ENCODE assay signal across 8 cellular contexts in genomic region chr7:51366930-51367613, GRCh38. TPM values are rescaled to one million over a fixed set of nuclear protein-coding genes. Genes with fewer than 3 reads are reported as not detected.
A peak's percentile ranks its signal among the peaks of the same experiment; 100 is the strongest.
DNase-seq lines count a peak whose midpoint lies in the region; ATAC-seq and TF ChIP-seq lines count a peak whose summit lies in the region.

No MANE protein-coding gene starts in this region.

- TF ChIP-seq CTCF in DND-41 (IDR thresholded peaks at IDR 0.05; ENCODE audit: borderline replicate concordance, extremely low read depth, low read length, poor library complexity, severe bottlenecking): peak; percentile 73
- peak; percentile 17 for TF ChIP-seq CTCF in GM20000 (IDR thresholded peaks at IDR 0.05; ENCODE audit: extremely low read depth, missing control alignments)
- TF ChIP-seq CTCF in fibroblast of mammary gland (conservative IDR thresholded peaks at IDR 0.05; ENCODE audit: control insufficient read depth, insufficient read depth, low read depth, low read length): peak; percentile 67
- TF ChIP-seq CTCF in neural cell (IDR thresholded peaks at IDR 0.05; ENCODE audit: poor library complexity, severe bottlenecking): peak; percentile 92

- DNase-seq in DND-41 (peak; percentile 34), GM20000 (ENCODE audit: low spot score) (peak; percentile 52), LoVo (ENCODE audit: low spot score) (peak; percentile 70), SHP77 treated with DMSO at 0.1 percent for 48 hours (lab: John Stamatoyannopoulos, UW) (peak; percentile 43), fibroblast of mammary gland (ENCODE audit: low read depth) (peak; percentile 50), GF-D8 (lab: John Stamatoyannopoulos, UW) (no peak)

- H3K4me3 ChIP-seq in DND-41 (ENCODE audit: low read depth in 1 of 2, low read length in 2 of 2) (no peak overlapping the region), fibroblast of mammary gland (ENCODE audit: control insufficient read depth, low read depth, low read length) (no peak overlapping the region), neural cell (ENCODE audit: low read length) (no peak overlapping the region)

- ATAC-seq in DND-41 (ENCODE audit: insufficient read depth, low read depth) (peak; percentile 89), GM19455 (IDR thresholded peaks at IDR 0.05; ENCODE audit: unreplicated experiment) (no peak)

- H3K9me3 ChIP-seq in DND-41 (ENCODE audit: insufficient read depth, low read length, severe bottlenecking): no peaks in the 10 kb centered on the region
- H3K9me3 ChIP-seq in neural cell (ENCODE audit: low read length): no peaks in the 10 kb centered on the region

- TF ChIP-seq EP300 in neural cell (conservative IDR thresholded peaks at IDR 0.05; ENCODE audit: poor library complexity, severe bottlenecking): no peak

- H3F3A ChIP-seq in neural cell (ENCODE audit: insufficient read depth, low read length, poor library complexity, severe bottlenecking): no peaks in the 10 kb centered on the region

- no peaks in the 10 kb centered on the region for H3K9me2 ChIP-seq in neural cell (ENCODE audit: insufficient read depth, low read length)

- H3K27me3 ChIP-seq in DND-41 (ENCODE audit: insufficient read depth, low read length, poor library complexity) (no peaks in the 10 kb centered on the region), neural cell (ENCODE audit: insufficient read depth, low read depth, low read length) (no peaks in the 10 kb centered on the region)

- H3K36me3 ChIP-seq in DND-41 (ENCODE audit: insufficient read depth, low read length) (no peaks in the 10 kb centered on the region), neural cell (ENCODE audit: insufficient read depth, low read length) (no peaks in the 10 kb centered on the region)

- no peaks in the 10 kb centered on the region for H4K20me1 ChIP-seq in DND-41 (ENCODE audit: insufficient read depth, low read length)
- no peaks in the 10 kb centered on the region for H4K20me1 ChIP-seq in neural cell (ENCODE audit: insufficient read depth)

- H3K4me2 ChIP-seq in DND-41 (ENCODE audit: insufficient read depth, low read length) (no peak overlapping the region), neural cell (ENCODE audit: low read length) (no peak overlapping the region)

- H3K79me2 ChIP-seq in DND-41 (ENCODE audit: insufficient read depth, low read length) (no peaks in the 10 kb centered on the region), neural cell (replicated peaks; ENCODE audit: insufficient read depth, low read length) (no peaks in the 10 kb centered on the region)

- TF ChIP-seq RAD21 in neural cell (conservative IDR thresholded peaks at IDR 0.05): peak; percentile 88

- H3K9ac ChIP-seq in DND-41 (ENCODE audit: low read depth, low read length) (no peak overlapping the region), neural cell (ENCODE audit: low read length) (no peak overlapping the region)

- H3K4me1 ChIP-seq in DND-41 (ENCODE audit: insufficient read depth, low read length): no peaks in the 10 kb centered on the region

- H3K27ac ChIP-seq in DND-41 (ENCODE audit: low read length) (no peak overlapping the region), neural cell (ENCODE audit: low read length) (no peak overlapping the region)

- H2AFZ ChIP-seq in DND-41 (ENCODE audit: low read depth, low read length) (peak overlapping the region; percentile 25), neural cell (ENCODE audit: low read depth, low read length) (no peak overlapping the region)

TF ChIP-seq in neural cell, 6 proteins besides CTCF, POLR2A, EP300 and RAD21:
- TF ChIP-seq POLR2AphosphoS5 (IDR thresholded peaks at IDR 0.05) (no peak), SMC3 (conservative IDR thresholded peaks at IDR 0.05; ENCODE audit: poor library complexity) (peak; percentile 88), REST (IDR thresholded peaks at IDR 0.05; ENCODE audit: borderline replicate concordance) (no peak), TAF1 (IDR thresholded peaks at IDR 0.05; ENCODE audit: low read depth) (no peak)

RNA-seq across cellular contexts. Expression of gene COBL, which starts 50.5 kb away (rescaled TPM):
- 0.10 and 0.12 TPM in 2 replicates for polyA plus RNA-seq in neural cell
- 0.49 and 0.93 TPM in 2 replicates for polyA minus RNA-seq in neural cell

Comparison
In these comparisons a context has a peak if more than half of its experiments do, and no peak if none do; other contexts are left out.
1. CTCF ChIP-seq: peak in every context shown above with its lines; median percentile 92 in neural cell; 73 in DND-41; 67 in fibroblast of mammary gland; 17 in GM20000.